Comparison of ENCODE assay signal across 13 cellular contexts in genomic region chr4:102732678-102733445, GRCh38.
"Had no signal": no experiment of that assay in that cellular context is flagged by ENCODE, and none has a peak within 500 bp of the region (broad histone marks: within the 10 kb centered on the region; RNA-seq: fewer than 3 reads in every experiment).

No MANE protein-coding gene starts in this region.

- H3K4me1 ChIP-seq: tibial artery had no signal

- H3K4me3 ChIP-seq: dorsolateral prefrontal cortex, mucosa of descending colon, tibial artery had no signal

- ATAC-seq: activated T-cell treated with anti-CD3 and anti-CD28 coated beads, Interleukin-2, amount 50 U/mL, for 4 hours; mucosa of descending colon had no signal

- H3K27me3 ChIP-seq: dorsolateral prefrontal cortex, tibial artery had no signal

- H3K9me3 ChIP-seq: mucosa of descending colon had no signal

- H3K27ac Mint-ChIP-seq: activated CD4-positive, alpha-beta memory T cell treated with anti-CD3 and anti-CD28 coated beads for 36 hours; activated naive CD8-positive, alpha-beta T cell treated with anti-CD3 and anti-CD28 coated beads, Interleukin-2, amount 10 ng/mL, durations not matched to agents 7 days and 5 days; nephron progenitor cell had no signal

- H3K27ac ChIP-seq: dorsolateral prefrontal cortex, tibial artery had no signal

- H3K27me3 Mint-ChIP-seq: activated CD4-positive, alpha-beta memory T cell treated with anti-CD3 and anti-CD28 coated beads for 36 hours; activated naive CD8-positive, alpha-beta T cell treated with anti-CD3 and anti-CD28 coated beads, Interleukin-2, amount 10 ng/mL, durations not matched to agents 7 days and 5 days had no signal

- H3K4me3 Mint-ChIP-seq: activated CD4-positive, alpha-beta memory T cell treated with anti-CD3 and anti-CD28 coated beads for 36 hours; activated naive CD8-positive, alpha-beta T cell treated with anti-CD3 and anti-CD28 coated beads, Interleukin-2, amount 10 ng/mL, durations not matched to agents 7 days and 5 days; activated T-cell treated with anti-CD3 and anti-CD28 coated beads, Interleukin-2, amount 50 U/mL, for 4 hours; nephron progenitor cell; T-helper 2 cell treated with Interferon-gamma antibody and Interleukin-4, amounts not matched to agents 5 μg/mL and 100 μg/mL, for 36 hours had no signal

- DNase-seq: activated CD4-positive, alpha-beta memory T cell treated with anti-CD3 and anti-CD28 coated beads for 36 hours; activated CD4-positive, alpha-beta T cell treated with anti-CD3 and anti-CD28 coated beads for 1 hour; activated naive CD8-positive, alpha-beta T cell treated with anti-CD3 and anti-CD28 coated beads, Interleukin-2, amount 10 ng/mL, durations not matched to agents 7 days and 5 days; activated T-cell treated with anti-CD3 and anti-CD28 coated beads, Interleukin-2, amount 50 U/mL, for 4 hours; anterior cingulate cortex; dorsolateral prefrontal cortex; islet precursor cell; mucosa of descending colon; nephron progenitor cell; SIG-M5; stimulated activated CD4-positive, alpha-beta T cell treated with anti-CD3 and anti-CD28 coated beads, Interleukin-4, amount 100 ng/mL, for 1 hour; tibial artery had no signal
